Comparison of ENCODE assay signal across 23 cellular contexts in the genomic region with DNA sequence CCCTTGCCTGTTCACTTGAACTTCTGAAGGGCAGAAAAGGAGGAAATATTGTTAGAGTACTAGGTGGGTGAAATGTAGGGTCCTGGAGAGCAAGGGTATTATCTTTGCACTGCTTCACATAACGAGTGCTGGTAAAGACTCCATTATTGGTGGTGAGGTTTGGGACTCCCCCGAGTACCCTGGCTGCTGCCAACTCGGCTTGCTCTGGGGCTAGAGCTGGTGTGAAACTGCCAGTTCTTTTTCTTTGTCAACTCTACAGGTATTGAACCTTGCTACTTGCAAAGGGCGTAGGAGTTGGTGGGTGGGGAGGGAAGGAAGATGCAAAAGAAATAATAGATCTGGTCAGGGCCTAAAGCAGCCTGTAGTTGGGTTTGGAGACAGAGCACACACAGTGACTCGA.
"Had no signal": no experiment of that assay in that cellular context is flagged by ENCODE, and none has a peak within 500 bp of the region (broad histone marks: within the 10 kb centered on the region; RNA-seq: fewer than 3 reads in every experiment).

No MANE protein-coding gene starts in this region.

- H3K27me3 ChIP-seq: esophagus muscularis mucosa, gastrocnemius medialis, spleen, stomach had no signal

- H3K9me3 ChIP-seq: esophagus muscularis mucosa, gastrocnemius medialis, mucosa of descending colon, neutrophil, psoas muscle, spleen, stomach, thoracic aorta had no signal

- H3K36me3 Mint-ChIP-seq: immature natural killer cell; naive thymus-derived CD8-positive, alpha-beta T cell had no signal

- H3K4me1 ChIP-seq: esophagus muscularis mucosa, gastrocnemius medialis, psoas muscle had no signal

- FAIRE-seq: endometrium had no signal

- ATAC-seq: gastrocnemius medialis; mucosa of descending colon; naive thymus-derived CD8-positive, alpha-beta T cell; psoas muscle; sciatic nerve had no signal

- H3K9me3 Mint-ChIP-seq: immature natural killer cell; naive thymus-derived CD8-positive, alpha-beta T cell had no signal

- DNase-seq: effector memory CD4-positive, alpha-beta T cell; gastrocnemius medialis; immature natural killer cell; kidney; left cardiac atrium; mammary epithelial cell; mucosa of descending colon; naive thymus-derived CD8-positive, alpha-beta T cell; psoas muscle; retina; spleen; stimulated activated CD4-positive, alpha-beta T cell treated with anti-CD3 and anti-CD28 coated beads, Interleukin-15, amount 100 ng/mL, for 24 hours; stimulated activated CD4-positive, alpha-beta T cell treated with anti-CD3 and anti-CD28 coated beads, Interleukin-1b, Interleukin-23, amount 100 ng/mL, for 48 hours; stimulated activated CD4-positive, alpha-beta T cell treated with anti-CD3 and anti-CD28 coated beads, Interleukin-4, amount 100 ng/mL, for 24 hours; stimulated activated naive CD4-positive, alpha-beta T cell; stomach; substantia nigra; trophoblast cell had no signal

- H3K27ac Mint-ChIP-seq: immature natural killer cell; naive thymus-derived CD8-positive, alpha-beta T cell had no signal

- H3K4me3 Mint-ChIP-seq: immature natural killer cell; naive thymus-derived CD8-positive, alpha-beta T cell had no signal

- H3K36me3 ChIP-seq: esophagus muscularis mucosa, gastrocnemius medialis, neutrophil, spleen, stomach, thoracic aorta had no signal

- H3K27ac ChIP-seq: esophagus muscularis mucosa, gastrocnemius medialis, neutrophil, psoas muscle, stomach, thoracic aorta had no signal

- H3K4me3 ChIP-seq: esophagus muscularis mucosa, gastrocnemius medialis, mucosa of descending colon, psoas muscle, spleen, stomach, thoracic aorta had no signal
